ENCODE assay signal across 27 cellular contexts in genomic region chr12:10909462-10909861, GRCh38.
"Had no signal": no experiment of that assay in that cellular context is flagged by ENCODE, and none has a peak within 500 bp of the region (broad histone marks: within the 10 kb centered on the region; RNA-seq: fewer than 3 reads in every experiment).

Gene TAS2R13, minus strand, starts transcription at chr12:10909562. Its CDS starts 264 bp downstream, at chr12:10909298.

- H3K79me2 ChIP-seq: parathyroid adenoma had no signal

- ATAC-seq: natural killer cell treated with Interleukin-12 subunit alpha and Interleukin-12 subunit beta and Interleukin-15 and Interleukin-18, amount 100 ng/mL, for 72 hours; psoas muscle; right cardiac atrium; right lobe of liver; stimulated activated effector memory CD8-positive, alpha-beta T cell treated with anti-CD3 and anti-CD28 coated beads, Interleukin-12 subunit alpha, Interleukin-12 subunit beta, amount 100 ng/mL, for 72 hours; stimulated activated naive B cell treated with anti-CD40 and anti-IgM and Interleukin-4, amounts not matched to agents 10 μg/mL and 1 μg/mL and 100 μg/mL, for 72 hours had no signal

- H3K4me1 ChIP-seq: neural progenitor cell, parathyroid adenoma, psoas muscle, right lobe of liver, sigmoid colon, stomach, thyroid gland, tibial nerve, upper lobe of left lung, vagina had no signal

- H3K4me3 Mint-ChIP-seq: natural killer cell treated with Interleukin-12 subunit alpha and Interleukin-12 subunit beta and Interleukin-15 and Interleukin-18, amount 100 ng/mL, for 72 hours; neural progenitor cell; stimulated activated effector memory CD8-positive, alpha-beta T cell treated with anti-CD3 and anti-CD28 coated beads, Interleukin-12 subunit alpha, Interleukin-12 subunit beta, amount 100 ng/mL, for 72 hours; stimulated activated naive B cell treated with anti-CD40 and anti-IgM and Interleukin-4, amounts not matched to agents 10 μg/mL and 1 μg/mL and 100 μg/mL, for 72 hours; stimulated activated naive CD8-positive, alpha-beta T cell treated with anti-CD3 and anti-CD28 coated beads, Interleukin-15, Interleukin-2, amounts not matched to agents 100 ng/mL and 50 ng/mL, for 24 hours had no signal

- DNase-seq: occipital lobe; ovary; posterior cingulate gyrus; psoas muscle; right lobe of liver; sigmoid colon; small intestine; stimulated activated CD4-positive, alpha-beta T cell treated with anti-CD3 and anti-CD28 coated beads, Interleukin-15, amount 100 ng/mL, for 24 hours; stimulated activated CD4-positive, alpha-beta T cell treated with anti-CD3 and anti-CD28 coated beads, Interleukin-2, amount 100 ng/mL, for 24 hours; stimulated activated CD4-positive, alpha-beta T cell treated with anti-CD3 and anti-CD28 coated beads, Interleukin-2, amount 100 ng/mL, for 48 hours; stimulated activated CD4-positive, alpha-beta T cell treated with anti-CD3 and anti-CD28 coated beads, Interleukin-4, amount 100 ng/mL, for 24 hours; stimulated activated naive B cell treated with anti-CD40 and anti-IgM and Interleukin-4, amounts not matched to agents 10 μg/mL and 1 μg/mL and 100 μg/mL, for 72 hours; stimulated activated naive CD4-positive, alpha-beta T cell treated with Interleukin-2 at 50 U/mL for 16 hours; stomach; thyroid gland; trophoblast cell; upper lobe of left lung had no signal

- H3K4me1 Mint-ChIP-seq: neural progenitor cell; stimulated activated effector memory CD8-positive, alpha-beta T cell treated with anti-CD3 and anti-CD28 coated beads, Interleukin-12 subunit alpha, Interleukin-12 subunit beta, amount 100 ng/mL, for 72 hours; stimulated activated naive B cell treated with anti-CD40 and anti-IgM and Interleukin-4, amounts not matched to agents 10 μg/mL and 1 μg/mL and 100 μg/mL, for 72 hours had no signal

- H3K36me3 ChIP-seq: ovary, right lobe of liver, sigmoid colon, thoracic aorta, thyroid gland, vagina had no signal

- H3K4me2 ChIP-seq: neural progenitor cell had no signal

- H3K27ac ChIP-seq: neural progenitor cell, ovary, parathyroid adenoma, psoas muscle, right lobe of liver, sigmoid colon, stomach, thoracic aorta, thyroid gland, tibial nerve, upper lobe of left lung, vagina had no signal

- H3K27me3 Mint-ChIP-seq: natural killer cell treated with Interleukin-12 subunit alpha and Interleukin-12 subunit beta and Interleukin-15 and Interleukin-18, amount 100 ng/mL, for 72 hours; progenitor cell of endocrine pancreas; stimulated activated naive B cell treated with anti-CD40 and anti-IgM and Interleukin-4, amounts not matched to agents 10 μg/mL and 1 μg/mL and 100 μg/mL, for 72 hours; stimulated activated naive CD8-positive, alpha-beta T cell treated with anti-CD3 and anti-CD28 coated beads, Interleukin-15, Interleukin-2, amounts not matched to agents 100 ng/mL and 50 ng/mL, for 24 hours had no signal

- H2AFZ ChIP-seq: neural progenitor cell, parathyroid adenoma had no signal

- H3K27me3 ChIP-seq: neural progenitor cell, ovary, right lobe of liver, sigmoid colon, stomach, thyroid gland, tibial nerve, upper lobe of left lung, vagina had no signal

- H3K4me3 ChIP-seq: neural progenitor cell, ovary, psoas muscle, right lobe of liver, sigmoid colon, stomach, thoracic aorta, thyroid gland, tibial nerve, upper lobe of left lung, vagina had no signal

- H3K9ac ChIP-seq: neural progenitor cell, parathyroid adenoma had no signal

- H3K27ac Mint-ChIP-seq: natural killer cell treated with Interleukin-12 subunit alpha and Interleukin-12 subunit beta and Interleukin-15 and Interleukin-18, amount 100 ng/mL, for 72 hours; neural progenitor cell; progenitor cell of endocrine pancreas; stimulated activated effector memory CD8-positive, alpha-beta T cell treated with anti-CD3 and anti-CD28 coated beads, Interleukin-12 subunit alpha, Interleukin-12 subunit beta, amount 100 ng/mL, for 72 hours; stimulated activated naive B cell treated with anti-CD40 and anti-IgM and Interleukin-4, amounts not matched to agents 10 μg/mL and 1 μg/mL and 100 μg/mL, for 72 hours; stimulated activated naive CD8-positive, alpha-beta T cell treated with anti-CD3 and anti-CD28 coated beads, Interleukin-15, Interleukin-2, amounts not matched to agents 100 ng/mL and 50 ng/mL, for 24 hours had no signal
